1 cellular context compared by ENCODE assay signal in the genomic region with DNA sequence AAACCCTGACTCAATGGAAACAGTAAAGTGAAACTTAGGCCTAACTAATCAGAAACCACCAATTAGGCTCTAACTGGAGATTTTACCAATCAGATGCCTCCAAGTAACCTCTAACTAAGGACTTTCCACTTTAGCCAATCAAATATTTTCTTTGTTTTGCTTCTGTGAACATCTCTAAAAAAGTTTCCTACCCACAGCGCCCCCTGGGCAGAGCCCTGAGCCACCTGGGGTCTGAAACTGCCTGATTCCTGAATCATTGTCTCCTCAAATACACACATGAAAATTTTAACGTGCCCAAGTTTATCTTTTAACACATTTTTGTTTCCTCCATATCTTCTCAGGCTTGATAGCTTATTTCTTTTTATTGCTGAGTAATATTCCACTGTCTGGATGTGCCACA.
TF ChIP-seq lines count a peak whose summit lies in the region.

No MANE protein-coding gene starts in this region.

TF ChIP-seq in HCT116, 20 proteins besides CTCF, POLR2A, EP300 and RAD21 (continued from another document):
- TF ChIP-seq, protein P1, sequence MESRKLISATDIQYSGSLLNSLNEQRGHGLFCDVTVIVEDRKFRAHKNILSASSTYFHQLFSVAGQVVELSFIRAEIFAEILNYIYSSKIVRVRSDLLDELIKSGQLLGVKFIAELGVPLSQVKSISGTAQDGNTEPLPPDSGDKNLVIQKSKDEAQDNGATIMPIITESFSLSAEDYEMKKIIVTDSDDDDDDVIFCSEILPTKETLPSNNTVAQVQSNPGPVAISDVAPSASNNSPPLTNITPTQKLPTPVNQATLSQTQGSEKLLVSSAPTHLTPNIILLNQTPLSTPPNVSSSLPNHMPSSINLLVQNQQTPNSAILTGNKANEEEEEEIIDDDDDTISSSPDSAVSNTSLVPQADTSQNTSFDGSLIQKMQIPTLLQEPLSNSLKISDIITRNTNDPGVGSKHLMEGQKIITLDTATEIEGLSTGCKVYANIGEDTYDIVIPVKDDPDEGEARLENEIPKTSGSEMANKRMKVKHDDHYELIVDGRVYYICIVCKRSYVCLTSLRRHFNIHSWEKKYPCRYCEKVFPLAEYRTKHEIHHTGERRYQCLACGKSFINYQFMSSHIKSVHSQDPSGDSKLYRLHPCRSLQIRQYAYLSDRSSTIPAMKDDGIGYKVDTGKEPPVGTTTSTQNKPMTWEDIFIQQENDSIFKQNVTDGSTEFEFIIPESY (IDR thresholded peaks at IDR 0.05; ENCODE audit: extremely low read depth, insufficient replicate concordance, low read length): no peak
- TF ChIP-seq, protein P2, sequence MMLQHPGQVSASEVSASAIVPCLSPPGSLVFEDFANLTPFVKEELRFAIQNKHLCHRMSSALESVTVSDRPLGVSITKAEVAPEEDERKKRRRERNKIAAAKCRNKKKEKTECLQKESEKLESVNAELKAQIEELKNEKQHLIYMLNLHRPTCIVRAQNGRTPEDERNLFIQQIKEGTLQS (IDR thresholded peaks at IDR 0.05): no peak
- TF ChIP-seq SRF (IDR thresholded peaks at IDR 0.05; ENCODE audit: low read depth) (no peak), YY1 (IDR thresholded peaks at IDR 0.05; ENCODE audit: extremely low read depth, insufficient replicate concordance, low read depth, low read length) (no peak), FOSL1 (IDR thresholded peaks at IDR 0.05; ENCODE audit: low read depth) (no peak), TCF7L2 (IDR thresholded peaks at IDR 0.05; ENCODE audit: borderline replicate concordance, extremely low read depth, insufficient read depth, insufficient read length) (no peak), EZH2 (IDR thresholded peaks at IDR 0.05) (no peak), POLR2AphosphoS5 (IDR thresholded peaks at IDR 0.05; ENCODE audit: low read depth, low read length) (no peak), CBX3 (IDR thresholded peaks at IDR 0.05; ENCODE audit: low read depth) (no peak)
